Comparison of ENCODE assay signal across 22 cellular contexts in the genomic region with DNA sequence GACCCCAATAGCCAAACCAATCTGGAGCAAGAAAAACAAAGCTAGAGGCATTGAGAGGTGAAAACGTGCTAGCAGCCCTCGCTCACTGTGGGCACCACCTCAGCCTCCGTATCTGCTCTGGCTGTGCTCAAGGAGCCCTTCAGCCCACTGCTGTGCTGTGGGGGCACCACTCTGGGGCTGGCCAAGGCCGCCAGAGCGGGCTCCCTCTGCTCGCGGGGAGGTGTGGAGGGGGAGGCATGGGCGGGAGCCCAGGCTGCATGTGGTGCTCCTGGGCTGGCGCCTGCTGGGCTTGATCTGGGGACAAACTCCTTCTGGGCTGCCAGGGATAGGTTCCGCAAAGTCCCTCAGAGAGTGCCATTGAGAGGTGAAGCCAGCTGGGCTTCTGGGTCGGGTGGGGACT.
"Had no signal": no experiment of that assay in that cellular context is flagged by ENCODE, and none has a peak within 500 bp of the region (broad histone marks: within the 10 kb centered on the region; RNA-seq: fewer than 3 reads in every experiment).

No MANE protein-coding gene starts in this region.

- ATAC-seq: natural killer cell; psoas muscle; right cardiac atrium; right lobe of liver; stimulated activated effector memory CD8-positive, alpha-beta T cell treated with anti-CD3 and anti-CD28 coated beads, Interleukin-12 subunit alpha, Interleukin-12 subunit beta, amount 100 ng/mL, for 72 hours; stimulated activated naive B cell treated with anti-CD40 and anti-IgM and Interleukin-4, amounts not matched to agents 10 μg/mL and 1 μg/mL and 100 μg/mL, for 72 hours had no signal

- H3K27me3 ChIP-seq: neural progenitor cell, ovary, right lobe of liver, sigmoid colon, stomach, tibial artery, transverse colon, vagina had no signal

- H3K27ac ChIP-seq: neural progenitor cell, ovary, parathyroid adenoma, psoas muscle, right lobe of liver, sigmoid colon, stomach, thoracic aorta, tibial artery, transverse colon, vagina had no signal

- H3K4me1 ChIP-seq: neural progenitor cell, psoas muscle, right lobe of liver, sigmoid colon, stomach, tibial artery, transverse colon, vagina had no signal

- DNase-seq: natural killer cell; occipital lobe; ovary; psoas muscle; right cardiac atrium; right lobe of liver; sigmoid colon; small intestine; stimulated activated CD4-positive, alpha-beta T cell treated with anti-CD3 and anti-CD28 coated beads, Interleukin-15, amount 100 ng/mL, for 24 hours; stimulated activated CD4-positive, alpha-beta T cell treated with anti-CD3 and anti-CD28 coated beads, Interleukin-2, amount 100 ng/mL, for 24 hours; stimulated activated CD4-positive, alpha-beta T cell treated with anti-CD3 and anti-CD28 coated beads, Interleukin-2, amount 100 ng/mL, for 48 hours; stimulated activated CD4-positive, alpha-beta T cell treated with anti-CD3 and anti-CD28 coated beads, Interleukin-4, amount 100 ng/mL, for 24 hours; stimulated activated naive B cell treated with anti-CD40 and anti-IgM and Interleukin-4, amounts not matched to agents 10 μg/mL and 1 μg/mL and 100 μg/mL, for 72 hours; stimulated activated naive CD4-positive, alpha-beta T cell treated with Interleukin-2 at 50 U/mL for 16 hours; stomach; tibial artery; transverse colon had no signal

- H3K9me3 ChIP-seq: ovary, psoas muscle, right lobe of liver, thoracic aorta, tibial artery, vagina had no signal

- H3K36me3 ChIP-seq: neural progenitor cell, ovary, right lobe of liver, sigmoid colon, stomach, thoracic aorta, tibial artery, transverse colon, vagina had no signal

- H3K4me3 ChIP-seq: neural progenitor cell, ovary, psoas muscle, right lobe of liver, sigmoid colon, stomach, thoracic aorta, tibial artery, transverse colon, vagina had no signal
